Comparison of ENCODE assay signal across 7 cellular contexts in genomic region chr14:59254911-59255545, GRCh38.
DNase-seq lines count a peak whose midpoint lies in the region; ATAC-seq and TF ChIP-seq lines count a peak whose summit lies in the region.

No MANE protein-coding gene starts in this region.

- no peaks in the 10 kb centered on the region for H3K36me3 ChIP-seq in hepatocyte (replicated peaks; ENCODE audit: insufficient read depth, low read depth)
- H3K36me3 ChIP-seq in uterus, result no peaks in the 10 kb centered on the region

- ATAC-seq in GM21825 (IDR thresholded peaks at IDR 0.05; ENCODE audit: unreplicated experiment) (peak; percentile 76), HG02840 (IDR thresholded peaks at IDR 0.05; ENCODE audit: low FRiP score, unreplicated experiment) (no peak)

- intact Hi-C loops in uterus (cut with DNase I; ENCODE audit: low total_unique reads), result no loop called here

- peak overlapping the region; percentile 38 for H3K27ac ChIP-seq in hepatocyte
- H3K27ac ChIP-seq in uterus, result peak overlapping the region; percentile 83

- in situ Hi-C loops in SK-MEL-5 (cut with HindIII; ENCODE audit: low pct_unique_long_range_greater_than_20kb, low sequenced_read_pairs), result no loop called here

- H3K9me3 ChIP-seq in hepatocyte (ENCODE audit: low read depth) (no peaks in the 10 kb centered on the region), uterus (no peaks in the 10 kb centered on the region)

- no peaks in the 10 kb centered on the region for H3K9me2 ChIP-seq in hepatocyte (replicated peaks; ENCODE audit: insufficient read depth)

- peaks cover 78% of the 10 kb centered on the region for H3K79me2 ChIP-seq in hepatocyte

- TF ChIP-seq POLR2A in uterus (IDR thresholded peaks at IDR 0.05), result no peak

- H3K4me3 ChIP-seq in hepatocyte (no peak overlapping the region), uterus (no peak overlapping the region)

- DNase-seq in SK-MEL-5 (ENCODE audit: low read depth, low spot score) (peak; percentile 73), hepatocyte (ENCODE audit: low spot score) (no peak), uterus (peak; percentile 24 to 38), A172 (ENCODE audit: low spot score) (no peak), ureter (ENCODE audit: low spot score) (no peak)

- no peak overlapping the region for H3K4me2 ChIP-seq in hepatocyte

- H3K4me1 ChIP-seq in hepatocyte (ENCODE audit: insufficient read depth), result peaks cover 6% of the 10 kb centered on the region
- H3K4me1 ChIP-seq in uterus, result peaks cover 16 to 29% of the 10 kb centered on the region in 2 donors

- no peaks in the 10 kb centered on the region for H3K27me3 ChIP-seq in hepatocyte
- no peaks in the 10 kb centered on the region for H3K27me3 ChIP-seq in uterus

- H2AFZ ChIP-seq in hepatocyte, result no peak overlapping the region

- 68% methylated on average over 5 of the region's 5 CpGs for WGBS in hepatocyte (ENCODE audit: low lambda C conversion rate, missing lambda C conversion rate)

- H4K20me1 ChIP-seq in hepatocyte (ENCODE audit: insufficient read depth, poor library complexity, severe bottlenecking), result no peaks in the 10 kb centered on the region

- TF ChIP-seq CTCF in hepatocyte (IDR thresholded peaks at IDR 0.05; ENCODE audit: poor library complexity), result no peak
- TF ChIP-seq CTCF in uterus (IDR thresholded peaks at IDR 0.05), result no peak

Comparison
In these comparisons a context has a peak if more than half of its experiments do, and no peak if none do; other contexts are left out.
1. DNase-seq: peak in SK-MEL-5 (single experiment) and uterus (2 of 2); none in hepatocyte (single experiment), A172 (single experiment) and ureter (single experiment).